ENCODE assay signal across 8 cellular contexts in the genomic region with DNA sequence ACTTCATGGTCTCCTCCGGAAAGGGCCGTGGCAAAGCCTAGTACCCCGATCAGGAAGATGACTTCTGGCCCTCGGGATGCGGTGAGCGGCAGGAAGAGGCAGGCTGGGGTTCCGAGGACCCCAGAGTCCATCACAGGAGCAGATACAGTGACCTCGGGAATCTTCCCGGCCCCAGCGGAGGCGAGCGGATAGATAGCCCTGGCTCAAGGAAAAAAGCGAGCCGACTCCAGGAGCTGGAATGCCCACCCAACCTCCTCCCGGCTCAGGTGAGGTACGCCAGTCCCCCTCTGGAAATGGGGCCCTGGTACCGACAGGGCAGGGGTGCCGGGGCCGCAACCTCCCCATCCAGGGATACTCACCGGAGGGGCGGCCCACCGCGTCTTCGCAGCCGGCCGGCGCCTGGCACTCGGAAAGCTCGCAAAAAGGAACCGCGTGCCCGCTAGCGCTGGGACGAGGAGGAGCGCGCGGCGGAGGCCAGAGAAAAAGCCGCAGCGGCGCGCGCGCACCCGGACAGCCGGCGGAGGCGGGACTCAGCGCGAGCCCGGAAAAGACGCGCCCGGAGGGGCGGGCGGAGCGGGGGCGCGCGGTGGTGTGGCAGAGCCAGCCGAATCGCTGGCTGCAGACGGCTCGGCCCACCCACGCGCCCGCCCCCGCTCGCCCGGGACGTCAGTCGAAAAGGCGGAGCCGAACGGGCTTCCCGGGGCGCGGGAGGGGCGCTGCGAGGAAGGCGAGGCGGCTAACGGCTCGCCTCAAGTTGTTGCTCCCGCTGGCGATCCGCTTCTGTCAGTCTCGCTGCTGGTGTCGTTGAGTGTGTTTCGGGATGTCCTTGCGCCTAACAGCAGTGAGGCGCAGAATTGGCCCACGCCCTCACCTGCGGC. TPM values are rescaled to one million over a fixed set of nuclear protein-coding genes. Genes with fewer than 3 reads are reported as not detected.
DNase-seq lines count a peak whose midpoint lies in the region; ATAC-seq and TF ChIP-seq lines count a peak whose summit lies in the region.

A gene (minus strand): TSS at position 478 of the 878 bp plus-strand sequence. CDS start 49,894 bp downstream, outside the sequence.

- DNase-seq in GM10248 (ENCODE audit: extremely low spot score), result peak; percentile 83
- peak; percentile 69 for DNase-seq in NCI-H1105 treated with DMSO at 0.1 percent for 48 hours (lab: John Stamatoyannopoulos, UW)
- DNase-seq in SW480 (ENCODE audit: low spot score), result peak; percentile 73
- peak; percentile 59 for DNase-seq in activated naive CD8-positive, alpha-beta T cell treated with anti-CD3 and anti-CD28 coated beads, Interleukin-2, amount 50 U/mL, for 16 hours (ENCODE audit: low read depth, low spot score)
- DNase-seq in Right ventricle myocardium inferior (ENCODE audit: missing footprints), result peak; percentile 94
- peak; percentile 83 to 86 for DNase-seq in thyroid gland

- peak within 1 kb of the TSS; percentile 72 for H3K4me3 ChIP-seq in parathyroid adenoma (ENCODE audit: low read depth, low read length)
- H3K4me3 ChIP-seq in thyroid gland (replicated peaks in 1 of 3), result peak within 1 kb of the TSS; percentile 43 to 75 (median 47)

- no peaks in the 10 kb centered on the region for H3K4me1 ChIP-seq in parathyroid adenoma
- no peaks in the 10 kb centered on the region for H3K4me1 ChIP-seq in thyroid gland

- H3K36me3 ChIP-seq in parathyroid adenoma (ENCODE audit: control insufficient read depth, insufficient read depth, low read length) (no peaks in the 10 kb centered on the region), thyroid gland (no peaks in the 10 kb centered on the region)

- CTCF ChIA-PET in GM10248 (lab: Yijun Ruan, JAX), result interaction anchor here (1.0 to 5.0 kb wide), 4 partner anchors 20 to 148 kb away, joined by 3 to 23 read pairs (median 7); no protein-coding TSS in a partner anchor

- peak; percentile 85 for ATAC-seq in HG02610 (IDR thresholded peaks at IDR 0.05; ENCODE audit: unreplicated experiment)
- peak; percentile 99 for ATAC-seq in Right ventricle myocardium inferior

- no peaks in the 10 kb centered on the region for H3K27me3 ChIP-seq in parathyroid adenoma (ENCODE audit: control insufficient read depth, insufficient read depth, low read length)
- H3K27me3 ChIP-seq in thyroid gland, result no peaks in the 10 kb centered on the region

- peak within 1 kb of the TSS; percentile 89 for H2AFZ ChIP-seq in parathyroid adenoma

- TF ChIP-seq POLR2A in thyroid gland (IDR thresholded peaks at IDR 0.05), result peak in 1 of 2 donors; percentile 78

- H3K27ac ChIP-seq in parathyroid adenoma (peak within 1 kb of the TSS; percentile 63), thyroid gland (peak within 1 kb of the TSS; percentile 44 to 76 (median 61))

- H3K9me3 ChIP-seq in parathyroid adenoma (ENCODE audit: control insufficient read depth, low read length), result no peaks in the 10 kb centered on the region
- H3K9me3 ChIP-seq in thyroid gland, result no peaks in the 10 kb centered on the region

- 0% methylated on average over 2 of the region's 94 CpGs; no CpG with 5 or more reads in 1 of the 2 donors for WGBS in thyroid gland, 2 donors

- peak within 1 kb of the TSS; percentile 85 for H3K4me2 ChIP-seq in parathyroid adenoma (ENCODE audit: low read length)

- POLR2A ChIA-PET in GM10248 (lab: Yijun Ruan, JAX), result interaction anchor here (1.1 kb wide), 1 partner anchor 41 kb away, joined by 3 read pairs; no protein-coding TSS in a partner anchor

- H3K79me2 ChIP-seq in parathyroid adenoma, result no peaks in the 10 kb centered on the region

- TF ChIP-seq CTCF in GM10248 (IDR thresholded peaks at IDR 0.05; ENCODE audit: control extremely low read depth, extremely low read depth, low read depth, missing control alignments) (no peak), parathyroid adenoma (IDR thresholded peaks at IDR 0.05) (no peak), thyroid gland (IDR thresholded peaks at IDR 0.05) (no peak)

- intact Hi-C loops in Right ventricle myocardium inferior (cut with DNase I), result no loop called here
- intact Hi-C loops in thyroid gland (cut with DNase I), result loop anchor here (10.0 kb wide), 1 partner anchor 122 kb away; no protein-coding TSS in a partner anchor

- peak within 1 kb of the TSS; percentile 89 for H3K9ac ChIP-seq in parathyroid adenoma

RNA-seq across cellular contexts. Expression of the gene that starts here (rescaled TPM):
- total RNA-seq in Right ventricle myocardium inferior, result 30.6 TPM
- 10 to 100 TPM; 38.4 to 62.9 (median 46.9) TPM for total RNA-seq in thyroid gland

Comparison
In these comparisons a context has a peak if more than half of its experiments do, and no peak if none do; other contexts are left out.
1. Peak in every context shown above with its lines: DNase-seq, ATAC-seq, H3K4me3 ChIP-seq and H3K27ac ChIP-seq.